Comparison of ENCODE assay signal across 18 cellular contexts in the genomic region with DNA sequence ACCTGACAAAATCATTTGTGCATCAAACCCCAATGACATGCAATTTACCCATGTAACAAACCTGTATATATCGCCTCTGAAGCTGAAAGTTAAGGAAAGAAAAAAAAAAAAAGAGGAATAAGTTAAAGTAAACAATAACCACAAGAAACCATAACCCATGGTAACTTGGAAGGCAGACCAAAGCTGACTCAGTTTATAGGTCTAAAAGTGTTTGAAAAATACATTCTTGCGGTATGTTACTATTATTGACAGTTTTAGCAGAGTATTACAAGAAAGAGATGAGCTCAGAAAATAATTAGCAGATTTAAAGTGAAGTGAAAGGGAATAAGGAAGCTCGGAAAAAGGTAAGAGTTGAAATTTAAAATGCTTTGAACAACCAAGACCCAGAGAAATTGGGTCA. TPM values are rescaled to one million over a fixed set of nuclear protein-coding genes. Genes with fewer than 3 reads are reported as not detected.
A peak's percentile ranks its signal among the peaks of the same experiment; 100 is the strongest.
DNase-seq lines count a peak whose midpoint lies in the region; TF ChIP-seq lines count a peak whose summit lies in the region.
"Had no signal": no experiment of that assay in that cellular context is flagged by ENCODE, and none has a peak within 500 bp of the region (broad histone marks: within the 10 kb centered on the region; RNA-seq: fewer than 3 reads in every experiment).

No MANE protein-coding gene starts in this region.

- peak; percentile 74 for DNase-seq in M059J (ENCODE audit: low read depth)
- peak; percentile 15 for DNase-seq in astrocyte of the spinal cord (ENCODE audit: low read depth, low spot score)
- DNase-seq in iris pigment epithelial cell (ENCODE audit: low read depth): peak; percentile 0
- DNase-seq in NCI-H2081 treated with DMSO at 0.1 percent for 48 hours (lab: John Stamatoyannopoulos, UW): no peak
- no peak for DNase-seq in stimulated activated CD4-positive, alpha-beta T cell treated with anti-CD3 and anti-CD28 coated beads, Interleukin-1b, Interleukin-23, amount 100 ng/mL, for 48 hours
- no peak for DNase-seq in Kasumi-1 (lab: John Stamatoyannopoulos, UW)
- DNase-seq: ACHN; BE2C; C1 segment of cervical spinal cord; CD4-positive, CD25-positive, alpha-beta regulatory T cell; CD8-positive, alpha-beta memory T cell; COR-L47; DMS 273 treated with DMSO at 0.1 percent for 48 hours; DMS53; DND-41; EL; GM23248 had no signal

- no peak overlapping the region for H3K4me3 ChIP-seq in astrocyte of the spinal cord (ENCODE audit: low read depth, low read length)
- H3K4me3 ChIP-seq: GM23248, HAP-1 had no signal

- in situ Hi-C loops in astrocyte of the spinal cord (cut with HindIII; ENCODE audit: low sequenced_read_pairs): no loop called here

- TF ChIP-seq CTCF in astrocyte of the spinal cord (IDR thresholded peaks at IDR 0.05; ENCODE audit: low read depth, low read length): no peak

RNA-seq across cellular contexts. Expression of gene MGAT4C, which starts 34.4 kb away (rescaled TPM):
- total RNA-seq in M059J (2014; rRNA removed; shearing (Covaris generic)): not detected in 2 replicates
- total RNA-seq: CD4-positive, CD25-positive, alpha-beta regulatory T cell; CD8-positive, alpha-beta memory T cell; GM23248 had no signal

Comparison
In these comparisons a context has a peak if more than half of its experiments do, and no peak if none do; other contexts are left out.
1. DNase-seq: peak in M059J (single experiment), astrocyte of the spinal cord (single experiment) and iris pigment epithelial cell (single experiment); none in NCI-H2081 treated with DMSO at 0.1 percent for 48 hours (single experiment), stimulated activated CD4-positive, alpha-beta T cell treated with anti-CD3 and anti-CD28 coated beads, Interleukin-1b, Interleukin-23, amount 100 ng/mL, for 48 hours (single experiment) and Kasumi-1 (0 of 2).